Comparison of ENCODE assay signal across 1 cellular context in genomic region chr10:93873427-93874115, GRCh38.
TF ChIP-seq lines count a peak whose summit lies in the region.

No MANE protein-coding gene starts in this region.

TF ChIP-seq in HCT116, 20 proteins besides CTCF, POLR2A, EP300 and RAD21 (continued from another document):
- no peak for TF ChIP-seq REST (IDR thresholded peaks at IDR 0.05; ENCODE audit: low read depth)
- no peak for TF ChIP-seq ZBTB33 (IDR thresholded peaks at IDR 0.05; ENCODE audit: extremely low read depth, insufficient replicate concordance, low read length)
